Comparison of ENCODE assay signal across 20 cellular contexts in genomic region chr17:78475211-78475610, GRCh38.
"Had no signal": no experiment of that assay in that cellular context is flagged by ENCODE, and none has a peak within 500 bp of the region (broad histone marks: within the 10 kb centered on the region; RNA-seq: fewer than 3 reads in every experiment).

No MANE protein-coding gene starts in this region.

- H3K4me3 Mint-ChIP-seq: activated CD4-positive, alpha-beta T cell treated with anti-CD3 and anti-CD28 coated beads, Interleukin-2, amount 10 ng/mL, durations not matched to agents 24 days and 14 days; activated CD8-positive, alpha-beta T cell treated with anti-CD3 and anti-CD28 coated beads, Interleukin-2, amount 10 ng/mL, durations not matched to agents 7 days and 5 days; activated naive CD8-positive, alpha-beta T cell; activated T-cell treated with anti-CD3 and anti-CD28 coated beads, Interleukin-2, amount 50 U/mL, for 72 hours; endodermal cell; nephron progenitor cell; type B pancreatic cell had no signal

- H3K27ac Mint-ChIP-seq: activated CD4-positive, alpha-beta T cell treated with anti-CD3 and anti-CD28 coated beads, Interleukin-2, amount 10 ng/mL, durations not matched to agents 24 days and 14 days; activated CD8-positive, alpha-beta T cell treated with anti-CD3 and anti-CD28 coated beads, Interleukin-2, amount 10 ng/mL, durations not matched to agents 7 days and 5 days; activated naive CD8-positive, alpha-beta T cell; activated T-cell treated with anti-CD3 and anti-CD28 coated beads, Interleukin-2, amount 50 U/mL, for 72 hours; endodermal cell; nephron progenitor cell; type B pancreatic cell had no signal

- H3K36me3 ChIP-seq: prostate gland, suprapubic skin had no signal

- H3K27ac ChIP-seq: body of pancreas, prostate gland, suprapubic skin had no signal

- H3K36me3 Mint-ChIP-seq: activated naive CD8-positive, alpha-beta T cell; type B pancreatic cell had no signal

- DNase-seq: activated CD4-positive, alpha-beta T cell treated with anti-CD3 and anti-CD28 coated beads, Interleukin-2, amount 10 ng/mL, durations not matched to agents 24 days and 14 days; activated CD4-positive, CD25-positive, alpha-beta regulatory T cell; activated CD8-positive, alpha-beta memory T cell treated with anti-CD3 and anti-CD28 coated beads, Interleukin-2, amount 50 U/mL, for 48 hours; activated gamma-delta T cell; amygdala; body of pancreas; caudate nucleus; endodermal cell; head of caudate nucleus; nephron progenitor cell; right cardiac atrium; small intestine; stimulated activated CD4-positive, alpha-beta T cell treated with anti-CD3 and anti-CD28 coated beads, Interleukin-4, amount 100 ng/mL, for 24 hours; stimulated activated naive CD4-positive, alpha-beta T cell treated with Interleukin-2 at 50 U/mL for 16 hours had no signal

- H3K27me3 Mint-ChIP-seq: activated naive CD8-positive, alpha-beta T cell had no signal

- H3K27me3 ChIP-seq: body of pancreas had no signal

- H3K9me3 ChIP-seq: body of pancreas, prostate gland, suprapubic skin had no signal

- H3K9me3 Mint-ChIP-seq: activated CD4-positive, alpha-beta T cell treated with anti-CD3 and anti-CD28 coated beads, Interleukin-2, amount 10 ng/mL, durations not matched to agents 24 days and 14 days; activated T-cell treated with anti-CD3 and anti-CD28 coated beads, Interleukin-2, amount 50 U/mL, for 72 hours; endodermal cell; nephron progenitor cell; type B pancreatic cell had no signal

- H3K4me1 ChIP-seq: body of pancreas, prostate gland, suprapubic skin had no signal

- H3K4me3 ChIP-seq: body of pancreas, prostate gland, suprapubic skin had no signal

- ATAC-seq: body of pancreas had no signal
